Comparison of ENCODE assay signal across 23 cellular contexts in genomic region chr5:91180506-91180905, GRCh38.
"Had no signal": no experiment of that assay in that cellular context is flagged by ENCODE, and none has a peak within 500 bp of the region (broad histone marks: within the 10 kb centered on the region; RNA-seq: fewer than 3 reads in every experiment).

No MANE protein-coding gene starts in this region.

- H3K27ac Mint-ChIP-seq: IgD-negative memory B cell had no signal

- FAIRE-seq: HepG2, K562 had no signal

- H3K4me3 Mint-ChIP-seq: IgD-negative memory B cell had no signal

- DNase-seq: Kasumi-1, MM.1S, NCI-H1092 treated with DMSO at 0.1 percent for 48 hours, NCI-H1436, NCI-H187, NCI-H2029, NCI-H2081 treated with DMSO at 0.1 percent for 48 hours, NCI-H2171, NCI-H226, NCI-H446, NCI-H510A, NCI-H524 treated with DMSO at 0.1 percent for 48 hours, NCI-H69, NCI-H774, PC-3, SHP77 had no signal

- H3K9ac ChIP-seq: KMS-11 had no signal

- H3K4me2 ChIP-seq: KMS-11 had no signal

- H3K4me3 ChIP-seq: K562 had no signal

- ATAC-seq: HepG2, K562, Panc1, PC-3, SK-N-SH treated with all-trans-retinoic acid at 6 μM for 48 hours had no signal

- H3K27ac ChIP-seq: KMS-11, RWPE1 had no signal
